8 cellular contexts compared by ENCODE assay signal in the genomic region with DNA sequence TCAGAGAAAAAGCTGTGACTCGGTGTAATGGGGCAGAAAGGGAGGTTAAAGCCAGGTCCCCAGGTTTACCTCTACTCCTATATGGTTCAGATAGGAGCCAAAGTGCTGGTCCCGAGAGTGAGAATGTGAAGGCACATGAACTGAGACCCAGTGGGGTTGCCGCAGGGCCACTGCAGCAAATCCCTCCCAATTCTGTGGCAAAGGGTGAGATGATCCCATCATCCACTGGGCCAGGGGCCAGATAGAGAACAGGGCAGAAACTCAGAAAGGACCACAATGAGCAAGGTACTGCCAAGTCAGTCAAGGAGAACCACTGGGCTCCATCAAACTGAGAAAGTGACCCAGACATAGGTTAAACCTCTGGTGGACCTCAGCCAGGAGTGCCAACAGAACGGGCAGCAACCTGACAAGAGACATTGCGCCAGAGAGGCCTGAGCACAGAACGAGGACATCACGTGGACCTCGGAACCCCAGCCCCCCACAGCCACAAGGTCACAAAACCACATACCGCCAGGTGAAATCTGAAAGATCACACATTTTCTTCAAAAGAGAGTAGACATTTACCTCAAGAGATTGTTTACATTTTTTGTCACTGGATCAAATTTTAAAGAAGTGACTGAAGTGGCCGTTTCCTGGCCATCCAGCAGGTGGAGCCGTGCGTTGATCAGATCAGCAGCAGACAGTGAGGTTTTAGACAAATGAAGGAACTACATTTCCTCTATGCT. TPM values are rescaled to one million over a fixed set of nuclear protein-coding genes. Genes with fewer than 3 reads are reported as not detected.
DNase-seq lines count a peak whose midpoint lies in the region; ATAC-seq and TF ChIP-seq lines count a peak whose summit lies in the region.

No MANE protein-coding gene starts in this region.

- H2AFZ ChIP-seq in PC-3 (ENCODE audit: low read length): peak overlapping the region; percentile 76
- no peak overlapping the region for H2AFZ ChIP-seq in fibroblast of lung (ENCODE audit: low read length)
- H2AFZ ChIP-seq in neural progenitor cell (replicated peaks): peak overlapping the region; percentile 92

- intact Hi-C loops in PC-3 (cut with micrococcal nuclease): loop anchor here (1.0 to 10.0 kb wide), 3 partner anchors 32 to 451 kb away; a partner anchor contains a TSS

- H3K4me1 ChIP-seq in PC-3 (ENCODE audit: insufficient read depth, low read length): peaks cover 3% of the 10 kb centered on the region; the same call in 1 of the 2 replicates
- H3K4me1 ChIP-seq in fibroblast of lung (ENCODE audit: control insufficient read depth, extremely low read depth, insufficient read depth, low read length): no peaks in the 10 kb centered on the region
- H3K4me1 ChIP-seq in neural progenitor cell: no peaks in the 10 kb centered on the region

- ATAC-seq in GM19324 (IDR thresholded peaks at IDR 0.05; ENCODE audit: low FRiP score, unreplicated experiment) (peak; percentile 55), PC-3 (peak; percentile 95)

- H3K4me3 Mint-ChIP-seq in neural progenitor cell: no peak overlapping the region

- DNase-seq in BJ (ENCODE audit: low read depth): no peak
- peak; percentile 56 for DNase-seq in HuH-7 (ENCODE audit: low spot score)
- DNase-seq in PC-3: peak; percentile 83
- DNase-seq in activated T-cell treated with anti-CD3 and anti-CD28 coated beads, Interleukin-2, amount 50 U/mL, for 48 hours: peak; percentile 76 to 78
- peak; percentile 48 to 67 for DNase-seq in fibroblast of lung (ENCODE audit: low read depth in 2 of 2)
- DNase-seq in neural progenitor cell (ENCODE audit: low spot score): peak; percentile 67
- peak in 33 of 49 donors; percentile 3 to 66 (median 34) for DNase-seq in substantia nigra (lab: John Stamatoyannopoulos, UW)

- no peaks in the 10 kb centered on the region for H3K36me3 Mint-ChIP-seq in neural progenitor cell

- H4K20me1 ChIP-seq in PC-3 (ENCODE audit: low read length) (no peaks in the 10 kb centered on the region), fibroblast of lung (ENCODE audit: control insufficient read depth, extremely low read depth, insufficient read depth, low read length) (no peaks in the 10 kb centered on the region), neural progenitor cell (ENCODE audit: low read depth) (no peaks in the 10 kb centered on the region)

- H3K9me3 ChIP-seq in PC-3 (ENCODE audit: low read length): no peaks in the 10 kb centered on the region
- H3K9me3 ChIP-seq in fibroblast of lung (ENCODE audit: control insufficient read depth, insufficient read depth, low read depth, low read length): no peaks in the 10 kb centered on the region
- no peaks in the 10 kb centered on the region for H3K9me3 ChIP-seq in neural progenitor cell (ENCODE audit: low read depth)

- no peaks in the 10 kb centered on the region for H3K4me1 Mint-ChIP-seq in neural progenitor cell

- POLR2A ChIA-PET in BJ (lab: Charles Lee) (no interaction called here), PC-3 (lab: Charles Lee; ENCODE audit: unreplicated experiment) (no interaction called here)

- no peaks in the 10 kb centered on the region for H3K27me3 Mint-ChIP-seq in neural progenitor cell (ENCODE audit: insufficient read depth, low read depth)

- H3K27ac Mint-ChIP-seq in neural progenitor cell: peak overlapping the region; percentile 62

- H3K4me2 ChIP-seq in PC-3 (ENCODE audit: low read length): peak overlapping the region; percentile 32
- no peak overlapping the region for H3K4me2 ChIP-seq in fibroblast of lung (ENCODE audit: extremely low read depth, insufficient read depth, low read length)
- no peak overlapping the region for H3K4me2 ChIP-seq in neural progenitor cell

- CTCF ChIA-PET in BJ (lab: Yijun Ruan, JAX) (interaction anchor here (0.6 to 3.0 kb wide), 6 partner anchors 10 to 163 kb away, joined by 3 to 21 read pairs (median 4); no protein-coding TSS in a partner anchor), PC-3 (lab: Charles Lee) (no interaction called here)

- H3K79me2 ChIP-seq in PC-3 (ENCODE audit: low read length): no peaks in the 10 kb centered on the region
- no peaks in the 10 kb centered on the region for H3K79me2 ChIP-seq in fibroblast of lung (ENCODE audit: control insufficient read depth, insufficient read depth, low read length)
- H3K79me2 ChIP-seq in neural progenitor cell (ENCODE audit: low read depth): no peaks in the 10 kb centered on the region

- H3K9me3 Mint-ChIP-seq in neural progenitor cell: no peaks in the 10 kb centered on the region

- H3K36me3 ChIP-seq in BJ (ENCODE audit: control insufficient read depth, insufficient read depth, low read length) (no peaks in the 10 kb centered on the region), PC-3 (ENCODE audit: low read depth, low read length) (no peaks in the 10 kb centered on the region), fibroblast of lung (ENCODE audit: control insufficient read depth, insufficient read depth, low read length) (no peaks in the 10 kb centered on the region), neural progenitor cell (no peaks in the 10 kb centered on the region)

- no peak overlapping the region for H3K27ac ChIP-seq in PC-3 (ENCODE audit: low read length)
- no peak overlapping the region for H3K27ac ChIP-seq in fibroblast of lung (ENCODE audit: insufficient read depth, low read length)
- H3K27ac ChIP-seq in neural progenitor cell: no peak overlapping the region
- no peak overlapping the region for H3K27ac ChIP-seq in substantia nigra (ENCODE audit: low read depth, low read length, poor library complexity, severe bottlenecking)

- H3K9ac ChIP-seq in PC-3 (ENCODE audit: low read length) (no peak overlapping the region), fibroblast of lung (ENCODE audit: insufficient read depth, low read length) (no peak overlapping the region), neural progenitor cell (no peak overlapping the region)

- H3K27me3 ChIP-seq in BJ (ENCODE audit: control insufficient read depth, insufficient read depth, low read length): peaks cover 7% of the 10 kb centered on the region
- no peaks in the 10 kb centered on the region for H3K27me3 ChIP-seq in PC-3 (ENCODE audit: low read length)
- H3K27me3 ChIP-seq in fibroblast of lung (ENCODE audit: control insufficient read depth, insufficient read depth, low read length): no peaks in the 10 kb centered on the region
- H3K27me3 ChIP-seq in neural progenitor cell: no peaks in the 10 kb centered on the region

- H3F3A ChIP-seq in PC-3 (ENCODE audit: low read length, unreplicated experiment) (no peaks in the 10 kb centered on the region), neural progenitor cell (ENCODE audit: low read depth) (no peaks in the 10 kb centered on the region)

- BruUV-seq in PC-3 (replicated peaks; lab: Mats Ljungman, UMichigan): no TSS peak

- H3K4me3 ChIP-seq in BJ (ENCODE audit: low read depth, low read length) (no peak overlapping the region), PC-3 (ENCODE audit: low read length) (no peak overlapping the region), fibroblast of lung (replicated peaks in 1 of 4; ENCODE audit: control extremely low read depth in 1 of 4, insufficient read depth in 1 of 4, low read depth in 3 of 4, low read length in 4 of 4) (no peak overlapping the region), neural progenitor cell (no peak overlapping the region)

- TF ChIP-seq CTCF in BJ (IDR thresholded peaks at IDR 0.05; ENCODE audit: insufficient read depth, low read depth, low read length) (peak; percentile 89), PC-3 (conservative IDR thresholded peaks at IDR 0.05; ENCODE audit: low read depth, low read length) (peak; percentile 99), fibroblast of lung (conservative IDR thresholded peaks at IDR 0.05 in 1 of 2, IDR thresholded peaks at IDR 0.05 in 1 of 2; ENCODE audit: low read depth in 1 of 2, low read length in 2 of 2) (peak; percentile 84 to 96), neural progenitor cell (IDR thresholded peaks at IDR 0.05) (peak; percentile 89)

- H3K9me2 ChIP-seq in PC-3 (replicated peaks; ENCODE audit: low read length): no peaks in the 10 kb centered on the region

RNA-seq across cellular contexts. Expression of a gene that starts 20.5 kb away (rescaled TPM):
- polyA plus RNA-seq in BJ (2011; rRNA removed): 3.5 and 6.1 TPM in 2 replicates
- 10.9 and 13.6 TPM in 2 replicates for polyA minus RNA-seq in BJ (2011; rRNA and poly(A)+ RNA removed)
- total RNA-seq in PC-3 (2014; rRNA removed): 4.0 and 10.2 TPM in 2 replicates
- total RNA-seq in fibroblast of lung: 13.6 and 24.6 TPM in 2 replicates
- polyA plus RNA-seq in fibroblast of lung: 3.6 and 5.1 TPM in 2 replicates
- polyA plus RNA-seq in fibroblast of lung (2012): 2.9 and 3.4 TPM in 2 replicates
- polyA minus RNA-seq in fibroblast of lung (ENCODE audit: low replicate concordance): 5.1 and 5.7 TPM in 2 replicates
- 2.0 and 11.4 TPM in 2 replicates for total RNA-seq in neural progenitor cell (ENCODE audit: low replicate concordance)
